In the genomic region with DNA sequence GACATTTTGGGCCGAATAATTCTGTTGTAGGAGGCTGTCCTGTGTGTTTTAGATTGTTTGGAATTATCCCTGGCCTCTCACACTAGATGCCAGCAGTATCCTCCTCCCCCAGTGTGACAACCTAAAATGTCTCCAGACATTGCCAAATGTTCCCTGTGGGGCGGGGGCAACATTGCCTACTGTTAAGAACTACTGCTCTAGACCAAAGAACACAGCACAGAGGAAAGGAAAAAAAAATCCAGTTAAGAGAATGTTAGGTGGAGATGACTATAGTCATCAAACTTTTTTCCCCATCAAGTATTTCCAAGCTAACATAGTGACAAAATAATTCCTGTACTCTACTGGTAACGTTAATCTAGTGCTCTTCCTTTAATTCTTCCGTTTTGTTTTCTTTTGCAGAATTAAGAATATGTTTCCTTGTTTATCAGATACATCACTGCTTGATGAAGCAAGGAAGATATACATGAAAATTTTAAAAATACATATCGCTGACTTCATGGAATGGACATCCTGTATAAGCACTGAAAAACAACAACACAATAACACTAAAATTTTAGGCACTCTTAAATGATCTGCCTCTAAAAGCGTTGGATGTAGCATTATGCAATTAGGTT, we compare ENCODE assay signal across 1 cellular context.
TF ChIP-seq lines count a peak whose summit lies in the region.

No MANE protein-coding gene starts in this region.

TF ChIP-seq in HEK293, 187 proteins besides CTCF, POLR2A, EP300 and RAD21 (continued from another document):
- TF ChIP-seq ZNF274 (IDR thresholded peaks at IDR 0.05; ENCODE audit: low read length) = no peak
- no peak for TF ChIP-seq ZNF274 (tag by site-specific recombination; IDR thresholded peaks at IDR 0.05; ENCODE audit: borderline replicate concordance)
- TF ChIP-seq ZNF114 (tag by site-specific recombination; IDR thresholded peaks at IDR 0.05) = no peak
- TF ChIP-seq ZBTB48 (tag by site-specific recombination; IDR thresholded peaks at IDR 0.05) = no peak
- TF ChIP-seq, protein P1, sequence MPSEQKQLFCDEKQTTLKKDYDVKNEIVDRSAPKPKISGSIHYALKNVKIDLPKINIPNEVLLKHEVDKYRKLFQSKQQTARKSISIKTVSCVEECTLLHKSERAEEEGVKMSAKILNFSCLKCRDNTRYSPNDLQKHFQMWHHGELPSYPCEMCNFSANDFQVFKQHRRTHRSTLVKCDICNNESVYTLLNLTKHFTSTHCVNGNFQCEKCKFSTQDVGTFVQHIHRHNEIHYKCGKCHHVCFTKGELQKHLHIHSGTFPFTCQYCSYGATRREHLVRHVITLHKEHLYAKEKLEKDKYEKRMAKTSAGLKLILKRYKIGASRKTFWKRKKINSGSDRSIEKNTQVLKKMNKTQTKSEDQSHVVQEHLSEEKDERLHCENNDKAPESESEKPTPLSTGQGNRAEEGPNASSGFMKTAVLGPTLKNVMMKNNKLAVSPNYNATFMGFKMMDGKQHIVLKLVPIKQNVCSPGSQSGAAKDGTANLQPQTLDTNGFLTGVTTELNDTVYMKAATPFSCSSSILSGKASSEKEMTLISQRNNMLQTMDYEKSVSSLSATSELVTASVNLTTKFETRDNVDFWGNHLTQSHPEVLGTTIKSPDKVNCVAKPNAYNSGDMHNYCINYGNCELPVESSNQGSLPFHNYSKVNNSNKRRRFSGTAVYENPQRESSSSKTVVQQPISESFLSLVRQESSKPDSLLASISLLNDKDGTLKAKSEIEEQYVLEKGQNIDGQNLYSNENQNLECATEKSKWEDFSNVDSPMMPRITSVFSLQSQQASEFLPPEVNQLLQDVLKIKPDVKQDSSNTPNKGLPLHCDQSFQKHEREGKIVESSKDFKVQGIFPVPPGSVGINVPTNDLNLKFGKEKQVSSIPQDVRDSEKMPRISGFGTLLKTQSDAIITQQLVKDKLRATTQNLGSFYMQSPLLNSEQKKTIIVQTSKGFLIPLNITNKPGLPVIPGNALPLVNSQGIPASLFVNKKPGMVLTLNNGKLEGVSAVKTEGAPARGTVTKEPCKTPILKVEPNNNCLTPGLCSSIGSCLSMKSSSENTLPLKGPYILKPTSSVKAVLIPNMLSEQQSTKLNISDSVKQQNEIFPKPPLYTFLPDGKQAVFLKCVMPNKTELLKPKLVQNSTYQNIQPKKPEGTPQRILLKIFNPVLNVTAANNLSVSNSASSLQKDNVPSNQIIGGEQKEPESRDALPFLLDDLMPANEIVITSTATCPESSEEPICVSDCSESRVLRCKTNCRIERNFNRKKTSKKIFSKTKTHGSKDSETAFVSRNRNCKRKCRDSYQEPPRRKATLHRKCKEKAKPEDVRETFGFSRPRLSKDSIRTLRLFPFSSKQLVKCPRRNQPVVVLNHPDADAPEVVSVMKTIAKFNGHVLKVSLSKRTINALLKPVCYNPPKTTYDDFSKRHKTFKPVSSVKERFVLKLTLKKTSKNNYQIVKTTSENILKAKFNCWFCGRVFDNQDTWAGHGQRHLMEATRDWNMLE (tag by site-specific recombination; conservative IDR thresholded peaks at IDR 0.05; ENCODE audit: low read depth) = no peak
- no peak for TF ChIP-seq ZNF302 (tag by site-specific recombination; IDR thresholded peaks at IDR 0.05; ENCODE audit: low read depth)
- no peak for TF ChIP-seq ZNF155 (tag by site-specific recombination; IDR thresholded peaks at IDR 0.05)
- TF ChIP-seq, protein P2, sequence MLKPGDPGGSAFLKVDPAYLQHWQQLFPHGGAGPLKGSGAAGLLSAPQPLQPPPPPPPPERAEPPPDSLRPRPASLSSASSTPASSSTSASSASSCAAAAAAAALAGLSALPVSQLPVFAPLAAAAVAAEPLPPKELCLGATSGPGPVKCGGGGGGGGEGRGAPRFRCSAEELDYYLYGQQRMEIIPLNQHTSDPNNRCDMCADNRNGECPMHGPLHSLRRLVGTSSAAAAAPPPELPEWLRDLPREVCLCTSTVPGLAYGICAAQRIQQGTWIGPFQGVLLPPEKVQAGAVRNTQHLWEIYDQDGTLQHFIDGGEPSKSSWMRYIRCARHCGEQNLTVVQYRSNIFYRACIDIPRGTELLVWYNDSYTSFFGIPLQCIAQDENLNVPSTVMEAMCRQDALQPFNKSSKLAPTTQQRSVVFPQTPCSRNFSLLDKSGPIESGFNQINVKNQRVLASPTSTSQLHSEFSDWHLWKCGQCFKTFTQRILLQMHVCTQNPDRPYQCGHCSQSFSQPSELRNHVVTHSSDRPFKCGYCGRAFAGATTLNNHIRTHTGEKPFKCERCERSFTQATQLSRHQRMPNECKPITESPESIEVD (tag by site-specific recombination; IDR thresholded peaks at IDR 0.05) = 0 out of 2 replicates have a peak, but pooled peaks have one; percentile 28
- TF ChIP-seq SP2 (tag by site-specific recombination; IDR thresholded peaks at IDR 0.05) = no peak
- TF ChIP-seq, protein P3, sequence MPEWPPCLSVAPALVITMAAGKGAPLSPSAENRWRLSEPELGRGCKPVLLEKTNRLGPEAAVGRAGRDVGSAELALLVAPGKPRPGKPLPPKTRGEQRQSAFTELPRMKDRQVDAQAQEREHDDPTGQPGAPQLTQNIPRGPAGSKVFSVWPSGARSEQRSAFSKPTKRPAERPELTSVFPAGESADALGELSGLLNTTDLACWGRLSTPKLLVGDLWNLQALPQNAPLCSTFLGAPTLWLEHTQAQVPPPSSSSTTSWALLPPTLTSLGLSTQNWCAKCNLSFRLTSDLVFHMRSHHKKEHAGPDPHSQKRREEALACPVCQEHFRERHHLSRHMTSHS (tag by site-specific recombination; IDR thresholded peaks at IDR 0.05) = no peak
- TF ChIP-seq, protein P4, sequence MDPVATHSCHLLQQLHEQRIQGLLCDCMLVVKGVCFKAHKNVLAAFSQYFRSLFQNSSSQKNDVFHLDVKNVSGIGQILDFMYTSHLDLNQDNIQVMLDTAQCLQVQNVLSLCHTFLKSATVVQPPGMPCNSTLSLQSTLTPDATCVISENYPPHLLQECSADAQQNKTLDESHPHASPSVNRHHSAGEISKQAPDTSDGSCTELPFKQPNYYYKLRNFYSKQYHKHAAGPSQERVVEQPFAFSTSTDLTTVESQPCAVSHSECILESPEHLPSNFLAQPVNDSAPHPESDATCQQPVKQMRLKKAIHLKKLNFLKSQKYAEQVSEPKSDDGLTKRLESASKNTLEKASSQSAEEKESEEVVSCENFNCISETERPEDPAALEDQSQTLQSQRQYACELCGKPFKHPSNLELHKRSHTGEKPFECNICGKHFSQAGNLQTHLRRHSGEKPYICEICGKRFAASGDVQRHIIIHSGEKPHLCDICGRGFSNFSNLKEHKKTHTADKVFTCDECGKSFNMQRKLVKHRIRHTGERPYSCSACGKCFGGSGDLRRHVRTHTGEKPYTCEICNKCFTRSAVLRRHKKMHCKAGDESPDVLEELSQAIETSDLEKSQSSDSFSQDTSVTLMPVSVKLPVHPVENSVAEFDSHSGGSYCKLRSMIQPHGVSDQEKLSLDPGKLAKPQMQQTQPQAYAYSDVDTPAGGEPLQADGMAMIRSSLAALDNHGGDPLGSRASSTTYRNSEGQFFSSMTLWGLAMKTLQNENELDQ (tag by site-specific recombination; IDR thresholded peaks at IDR 0.05; ENCODE audit: low read depth) = no peak
- TF ChIP-seq, protein P5, sequence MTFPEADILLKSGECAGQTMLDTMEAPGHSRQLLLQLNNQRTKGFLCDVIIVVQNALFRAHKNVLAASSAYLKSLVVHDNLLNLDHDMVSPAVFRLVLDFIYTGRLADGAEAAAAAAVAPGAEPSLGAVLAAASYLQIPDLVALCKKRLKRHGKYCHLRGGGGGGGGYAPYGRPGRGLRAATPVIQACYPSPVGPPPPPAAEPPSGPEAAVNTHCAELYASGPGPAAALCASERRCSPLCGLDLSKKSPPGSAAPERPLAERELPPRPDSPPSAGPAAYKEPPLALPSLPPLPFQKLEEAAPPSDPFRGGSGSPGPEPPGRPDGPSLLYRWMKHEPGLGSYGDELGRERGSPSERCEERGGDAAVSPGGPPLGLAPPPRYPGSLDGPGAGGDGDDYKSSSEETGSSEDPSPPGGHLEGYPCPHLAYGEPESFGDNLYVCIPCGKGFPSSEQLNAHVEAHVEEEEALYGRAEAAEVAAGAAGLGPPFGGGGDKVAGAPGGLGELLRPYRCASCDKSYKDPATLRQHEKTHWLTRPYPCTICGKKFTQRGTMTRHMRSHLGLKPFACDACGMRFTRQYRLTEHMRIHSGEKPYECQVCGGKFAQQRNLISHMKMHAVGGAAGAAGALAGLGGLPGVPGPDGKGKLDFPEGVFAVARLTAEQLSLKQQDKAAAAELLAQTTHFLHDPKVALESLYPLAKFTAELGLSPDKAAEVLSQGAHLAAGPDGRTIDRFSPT (tag by site-specific recombination; IDR thresholded peaks at IDR 0.05) = no peak
- TF ChIP-seq ZNF629 (tag by site-specific recombination; IDR thresholded peaks at IDR 0.05) = no peak
TF ChIP-seq in HEK293: peak in this region for 8.
